Comparison of ENCODE assay signal across 28 cellular contexts in genomic region chr3:12044860-12045259, GRCh38.
"Had no signal": no experiment of that assay in that cellular context is flagged by ENCODE, and none has a peak within 500 bp of the region (broad histone marks: within the 10 kb centered on the region; RNA-seq: fewer than 3 reads in every experiment).

No MANE protein-coding gene starts in this region.

- H3K9me3 ChIP-seq: adrenal gland, body of pancreas, breast epithelium had no signal

- H3K4me1 ChIP-seq: adrenal gland, body of pancreas, breast epithelium had no signal

- H3K4me3 ChIP-seq: adrenal gland, body of pancreas, breast epithelium had no signal

- ATAC-seq: activated CD8-positive, alpha-beta T cell treated with anti-CD3 and anti-CD28 coated beads for 36 hours; activated T-cell treated with anti-CD3 and anti-CD28 coated beads, Interleukin-2, amount 50 U/mL, for 4 hours; activated T-cell treated with anti-CD3 and anti-CD28 coated beads, Interleukin-2, amount 50 U/mL, for 72 hours; body of pancreas had no signal

- DNase-seq: activated B cell treated with CpG ODN at 0.5 μM for 24 hours; activated CD4-positive, alpha-beta memory T cell treated with anti-CD3 and anti-CD28 coated beads for 36 hours; activated CD4-positive, alpha-beta T cell treated with anti-CD3 and anti-CD28 coated beads for 4 hours; activated CD4-positive, alpha-beta T cell treated with anti-CD3 and anti-CD28 coated beads, Interleukin-2, amount 10 ng/mL, durations not matched to agents 24 days and 14 days; activated CD4-positive, alpha-beta T cell treated with anti-CD3 and anti-CD28 coated beads, Interleukin-2, amount 50 U/mL, for 1 hour; activated CD4-positive, alpha-beta T cell treated with anti-CD3 and anti-CD28 coated beads, Interleukin-2, amount 50 U/mL, for 4 hours; activated CD4-positive, CD25-positive, alpha-beta regulatory T cell treated with anti-CD3 and anti-CD28 coated beads, Interleukin-2, amount 50 U/mL, for 72 hours; activated CD8-positive, alpha-beta memory T cell treated with anti-CD3 and anti-CD28 coated beads, Interleukin-2, amount 50 U/mL, for 4 hours; activated CD8-positive, alpha-beta T cell treated with anti-CD3 and anti-CD28 coated beads for 36 hours; activated effector memory CD4-positive, alpha-beta T cell treated with anti-CD3 and anti-CD28 coated beads, Interleukin-2, amount 50 U/mL, for 16 hours; activated gamma-delta T cell treated with Interleukin-2 at 50 U/mL for 16 hours; activated naive CD4-positive, alpha-beta T cell; activated naive CD4-positive, alpha-beta T cell treated with anti-CD3 and anti-CD28 coated beads for 36 hours; activated naive CD4-positive, alpha-beta T cell treated with anti-CD3 and anti-CD28 coated beads, Interleukin-2, amount 50 U/mL, for 16 hours; activated naive CD8-positive, alpha-beta T cell treated with anti-CD3 and anti-CD28 coated beads for 36 hours; activated T-cell treated with anti-CD3 and anti-CD28 coated beads for 4 hours; activated T-cell treated with anti-CD3 and anti-CD28 coated beads, Interleukin-2, amount 50 U/mL, for 1 hour; activated T-cell treated with anti-CD3 and anti-CD28 coated beads, Interleukin-2, amount 50 U/mL, for 4 hours; activated T-cell treated with anti-CD3 and anti-CD28 coated beads, Interleukin-2, amount 50 U/mL, for 72 hours; adrenal gland; amniotic stem cell; aorta; body of pancreas; brain microvascular endothelial cell; central memory CD4-positive, alpha-beta T cell; T-helper 2 cell; T-helper 9 cell had no signal

- H3K36me3 ChIP-seq: adrenal gland, brain microvascular endothelial cell, breast epithelium had no signal

- H3K27me3 ChIP-seq: brain microvascular endothelial cell, breast epithelium had no signal
